ENCODE assay signal across 28 cellular contexts in genomic region chr17:48276776-48277175, GRCh38.
A peak's percentile ranks its signal among the peaks of the same experiment; 100 is the strongest.
DNase-seq lines count a peak whose midpoint lies in the region; ATAC-seq, FAIRE-seq and TF ChIP-seq lines count a peak whose summit lies in the region.
"Had no signal": no experiment of that assay in that cellular context is flagged by ENCODE, and none has a peak within 500 bp of the region (broad histone marks: within the 10 kb centered on the region; RNA-seq: fewer than 3 reads in every experiment).

No MANE protein-coding gene starts in this region.

- H3K9ac ChIP-seq in smooth muscle cell (ENCODE audit: low read depth), result no peak overlapping the region
- H3K9ac ChIP-seq: BLaER1 treated with 17β-estradiol and CSF1 and Interleukin-3, amounts not matched to agents 10 nM and 100 nM had no signal

- H3K36me3 ChIP-seq in SJCRH30, result no peaks in the 10 kb centered on the region
- no peaks in the 10 kb centered on the region for H3K36me3 ChIP-seq in small intestine (ENCODE audit: control insufficient read depth in 2 of 2, insufficient read depth in 2 of 2, low read length in 2 of 2)
- no peaks in the 10 kb centered on the region for H3K36me3 ChIP-seq in smooth muscle cell (ENCODE audit: low read depth)
- H3K36me3 ChIP-seq: BLaER1 treated with 17β-estradiol and CSF1 and Interleukin-3, amounts not matched to agents 10 nM and 100 nM had no signal

- intact Hi-C loops in CD4-positive, alpha-beta T cell (cut with DNase I, micrococcal nuclease), result no loop called here

- WGBS in small intestine, 3 donors, result 92 to 97% (median 94%) methylated on average over 1 of the region's 1 CpG
- 93% methylated on average over 1 of the region's 1 CpG for whole genome bisulfite sequencing in smooth muscle cell (ENCODE audit: low lambda C conversion rate)

- peaks cover 6% of the 10 kb centered on the region for H3K4me1 Mint-ChIP-seq in activated naive CD8-positive, alpha-beta T cell treated with anti-CD3 and anti-CD28 coated beads for 36 hours
- peaks cover 12% of the 10 kb centered on the region for H3K4me1 Mint-ChIP-seq in activated naive CD8-positive, alpha-beta T cell treated with anti-CD3 and anti-CD28 coated beads, Interleukin-2, amount 50 U/mL, for 24 hours
- H3K4me1 Mint-ChIP-seq in CD4-positive, alpha-beta T cell (ENCODE audit: low read depth), result peaks cover 14% of the 10 kb centered on the region

- no peaks in the 10 kb centered on the region for H3K9me3 Mint-ChIP-seq in activated naive CD8-positive, alpha-beta T cell treated with anti-CD3 and anti-CD28 coated beads for 36 hours
- no peaks in the 10 kb centered on the region for H3K9me3 Mint-ChIP-seq in activated naive CD8-positive, alpha-beta T cell treated with anti-CD3 and anti-CD28 coated beads, Interleukin-2, amount 50 U/mL, for 24 hours
- H3K9me3 Mint-ChIP-seq in CD4-positive, alpha-beta T cell, result no peaks in the 10 kb centered on the region
- H3K9me3 Mint-ChIP-seq: CD4-positive, alpha-beta memory T cell had no signal

- H3K27ac Mint-ChIP-seq in activated naive CD8-positive, alpha-beta T cell treated with anti-CD3 and anti-CD28 coated beads for 36 hours, result peak overlapping the region; percentile 14
- H3K27ac Mint-ChIP-seq in activated naive CD8-positive, alpha-beta T cell treated with anti-CD3 and anti-CD28 coated beads, Interleukin-2, amount 50 U/mL, for 24 hours, result no peak overlapping the region
- H3K27ac Mint-ChIP-seq in CD4-positive, alpha-beta T cell, result no peak overlapping the region

- H3K4me3 Mint-ChIP-seq in activated naive CD8-positive, alpha-beta T cell treated with anti-CD3 and anti-CD28 coated beads for 36 hours, result no peak overlapping the region
- no peak overlapping the region for H3K4me3 Mint-ChIP-seq in activated naive CD8-positive, alpha-beta T cell treated with anti-CD3 and anti-CD28 coated beads, Interleukin-2, amount 50 U/mL, for 24 hours
- no peak overlapping the region for H3K4me3 Mint-ChIP-seq in CD4-positive, alpha-beta T cell
- H3K4me3 Mint-ChIP-seq: CD4-positive, alpha-beta memory T cell had no signal

- POLR2A ChIA-PET in CD4-positive, alpha-beta T cell (lab: Charles Lee), result no interaction called here

- ATAC-seq in activated naive CD8-positive, alpha-beta T cell treated with anti-CD3 and anti-CD28 coated beads, Interleukin-2, amount 50 U/mL, for 24 hours, result no peak
- no peak for ATAC-seq in CD4-positive, alpha-beta T cell (ENCODE audit: poor library complexity)
- ATAC-seq in foreskin keratinocyte, result no peak
- ATAC-seq: GM12878, Right ventricle myocardium inferior had no signal

- H3K4me2 ChIP-seq in smooth muscle cell, result no peak overlapping the region
- H3K4me2 ChIP-seq: BLaER1 treated with 17β-estradiol and CSF1 and Interleukin-3, amounts not matched to agents 10 nM and 100 nM; PC-9 had no signal

- peak; percentile 89 for FAIRE-seq in small intestine (lab: Jason Lieb, UNC)
- FAIRE-seq: A204.1, GM12878, H1 had no signal

- no peak overlapping the region for H3K4me3 ChIP-seq in SJCRH30
- H3K4me3 ChIP-seq in small intestine (ENCODE audit: low read depth in 1 of 2, low read length in 2 of 2), result no peak overlapping the region
- no peak overlapping the region for H3K4me3 ChIP-seq in smooth muscle cell
- H3K4me3 ChIP-seq: BLaER1 treated with 17β-estradiol and CSF1 and Interleukin-3, amounts not matched to agents 10 nM and 100 nM; GM12878; PC-9 had no signal

- H3K36me3 Mint-ChIP-seq in activated naive CD8-positive, alpha-beta T cell treated with anti-CD3 and anti-CD28 coated beads for 36 hours, result peaks cover 6% of the 10 kb centered on the region
- H3K36me3 Mint-ChIP-seq in activated naive CD8-positive, alpha-beta T cell treated with anti-CD3 and anti-CD28 coated beads, Interleukin-2, amount 50 U/mL, for 24 hours (ENCODE audit: low read depth), result peaks cover 9% of the 10 kb centered on the region
- peaks cover 44% of the 10 kb centered on the region for H3K36me3 Mint-ChIP-seq in CD4-positive, alpha-beta T cell (ENCODE audit: low read depth)

- no peaks in the 10 kb centered on the region for H3K27me3 Mint-ChIP-seq in activated naive CD8-positive, alpha-beta T cell treated with anti-CD3 and anti-CD28 coated beads for 36 hours
- H3K27me3 Mint-ChIP-seq in activated naive CD8-positive, alpha-beta T cell treated with anti-CD3 and anti-CD28 coated beads, Interleukin-2, amount 50 U/mL, for 24 hours, result no peaks in the 10 kb centered on the region
- H3K27me3 Mint-ChIP-seq in CD4-positive, alpha-beta T cell, result no peaks in the 10 kb centered on the region
- H3K27me3 Mint-ChIP-seq: CD4-positive, alpha-beta memory T cell had no signal

- no peaks in the 10 kb centered on the region for H3K79me2 ChIP-seq in smooth muscle cell (ENCODE audit: low read depth)

- no peaks in the 10 kb centered on the region for H4K20me1 ChIP-seq in smooth muscle cell (ENCODE audit: low read depth)
- H4K20me1 ChIP-seq: BLaER1 treated with 17β-estradiol and CSF1 and Interleukin-3, amounts not matched to agents 10 nM and 100 nM had no signal

- no peaks in the 10 kb centered on the region for H3K9me3 ChIP-seq in SJCRH30 (replicated peaks)
- no peaks in the 10 kb centered on the region for H3K9me3 ChIP-seq in small intestine (ENCODE audit: control insufficient read depth, low read depth)
- no peaks in the 10 kb centered on the region for H3K9me3 ChIP-seq in CD4-positive, alpha-beta T cell (ENCODE audit: control insufficient read depth, low read length)
- no peaks in the 10 kb centered on the region for H3K9me3 ChIP-seq in smooth muscle cell (replicated peaks; ENCODE audit: low read depth)
- H3K9me3 ChIP-seq: BLaER1 treated with 17β-estradiol and CSF1 and Interleukin-3, amounts not matched to agents 10 nM and 100 nM; Caco-2 had no signal

- H3K27ac ChIP-seq in SJCRH30 (peak overlapping the region; percentile 68), small intestine (ENCODE audit: low read depth in 1 of 2, low read length in 1 of 2) (no peak overlapping the region), foreskin keratinocyte (no peak overlapping the region), smooth muscle cell (ENCODE audit: low read depth) (no peak overlapping the region)
- H3K27ac ChIP-seq in CD4-positive, alpha-beta T cell (ENCODE audit: low read depth, low read length), result no peak overlapping the region
- H3K27ac ChIP-seq: BLaER1 treated with 17β-estradiol and CSF1 and Interleukin-3, amounts not matched to agents 10 nM and 100 nM; PC-9 had no signal

- no peak for DNase-seq in activated naive CD8-positive, alpha-beta T cell treated with anti-CD3 and anti-CD28 coated beads for 36 hours
- no peak for DNase-seq in activated naive CD8-positive, alpha-beta T cell treated with anti-CD3 and anti-CD28 coated beads, Interleukin-2, amount 50 U/mL, for 24 hours
- DNase-seq in SJCRH30, result no peak
- DNase-seq in foreskin melanocyte, result peak; percentile 65
- DNase-seq in small intestine, result no peak
- DNase-seq in CD4-positive, alpha-beta T cell, result no peak
- no peak for DNase-seq in foreskin keratinocyte
- DNase-seq in smooth muscle cell (lab: John Stamatoyannopoulos, UW; ENCODE audit: unreplicated experiment), result no peak
- DNase-seq: AML-193; Caco-2; CD4-positive, alpha-beta memory T cell; GDM1; HCEC 1CT; KBM-7; MV-4-11; NCI-H1105; NCI-H1436 treated with DMSO at 0.1 percent for 48 hours; NCI-H187 treated with DMSO at 0.1 percent for 48 hours; NCI-H2107; NCI-H446; NCI-H524 treated with DMSO at 0.1 percent for 48 hours; NCI-H774; PC-9 had no signal

- TF ChIP-seq CTCF in CD4-positive, alpha-beta T cell (IDR thresholded peaks at IDR 0.05), result no peak
- TF ChIP-seq CTCF in foreskin keratinocyte (conservative IDR thresholded peaks at IDR 0.05) (no peak), smooth muscle cell (IDR thresholded peaks at IDR 0.05; ENCODE audit: borderline replicate concordance, insufficient read depth, poor library complexity, severe bottlenecking) (no peak)

- H3K4me1 ChIP-seq in SJCRH30, result peaks cover 31% of the 10 kb centered on the region
- H3K4me1 ChIP-seq in small intestine (ENCODE audit: control insufficient read depth in 2 of 2, insufficient read depth in 1 of 2, low read depth in 1 of 2, low read length in 1 of 2), result no peaks in the 10 kb centered on the region
- no peaks in the 10 kb centered on the region for H3K4me1 ChIP-seq in foreskin keratinocyte
- no peaks in the 10 kb centered on the region for H3K4me1 ChIP-seq in smooth muscle cell (ENCODE audit: low read depth)
- H3K4me1 ChIP-seq: BLaER1 treated with 17β-estradiol and CSF1 and Interleukin-3, amounts not matched to agents 10 nM and 100 nM had no signal

- no peak overlapping the region for H2AFZ ChIP-seq in smooth muscle cell (ENCODE audit: low read depth)
- H2AFZ ChIP-seq: PC-9 had no signal

- no peaks in the 10 kb centered on the region for H3F3A ChIP-seq in smooth muscle cell (ENCODE audit: low read depth)

- H3K27me3 ChIP-seq in SJCRH30 (no peaks in the 10 kb centered on the region), small intestine (ENCODE audit: control insufficient read depth in 2 of 2, insufficient read depth in 2 of 2, low read length in 2 of 2) (no peaks in the 10 kb centered on the region), foreskin keratinocyte (peaks cover 95% of the 10 kb centered on the region), smooth muscle cell (ENCODE audit: low read depth) (peaks cover 36% of the 10 kb centered on the region)
- H3K27me3 ChIP-seq in CD4-positive, alpha-beta T cell (ENCODE audit: control insufficient read depth, insufficient read depth, low read length), result no peaks in the 10 kb centered on the region

- CTCF ChIA-PET in CD4-positive, alpha-beta T cell (lab: Charles Lee), result interaction anchor here (1.3 kb wide), 1 partner anchor 14 kb away, joined by 3 read pairs; no protein-coding TSS in a partner anchor
